In the genomic region with DNA sequence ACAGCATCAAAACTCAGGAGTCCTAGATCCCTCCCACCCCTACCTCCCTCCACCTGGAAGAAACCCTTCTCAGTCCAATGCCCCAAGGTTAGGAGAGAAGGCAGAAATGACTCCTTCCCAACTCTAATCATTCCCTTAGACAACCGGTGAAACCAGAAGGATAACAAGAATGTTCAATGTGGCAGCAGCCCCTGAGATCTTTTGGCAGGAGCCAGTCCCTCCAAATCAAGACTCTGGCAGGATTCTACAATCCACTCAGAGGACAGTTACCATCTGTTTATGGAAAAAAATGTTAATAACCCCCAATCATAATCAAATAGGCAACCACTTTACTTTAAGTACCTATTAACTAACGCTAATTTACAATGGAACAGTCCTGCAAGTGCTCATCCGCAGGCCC, we compare ENCODE assay signal across 13 cellular contexts.
A peak's percentile ranks its signal among the peaks of the same experiment; 100 is the strongest.
DNase-seq lines count a peak whose midpoint lies in the region; ATAC-seq lines count a peak whose summit lies in the region.
"Had no signal": no experiment of that assay in that cellular context is flagged by ENCODE, and none has a peak within 500 bp of the region (broad histone marks: within the 10 kb centered on the region; RNA-seq: fewer than 3 reads in every experiment).

No MANE protein-coding gene starts in this region.

- ATAC-seq in HG03039 (IDR thresholded peaks at IDR 0.05; ENCODE audit: unreplicated experiment): no peak
- ATAC-seq: CD8-positive, alpha-beta T cell had no signal

- DNase-seq in DMS79 treated with DMSO at 0.1 percent for 48 hours (lab: John Stamatoyannopoulos, UW) (peak; percentile 66), DMS79 (lab: John Stamatoyannopoulos, UW) (no peak), NCI-H1105 treated with DMSO at 0.1 percent for 48 hours (lab: John Stamatoyannopoulos, UW) (peak; percentile 90), NCI-H524 treated with DMSO at 0.1 percent for 48 hours (lab: John Stamatoyannopoulos, UW) (peak; percentile 97), cerebellar cortex (ENCODE audit: low spot score) (peak; percentile 66), HuH-7.5 (ENCODE audit: low spot score) (no peak)
- DNase-seq in activated CD4-positive, CD25-positive, alpha-beta regulatory T cell (lab: John Stamatoyannopoulos, UW): no peak
- DNase-seq: CD8-positive, alpha-beta T cell; COR-L47; DMS153; HCEC 1CT; HFFc6 had no signal

Comparison
In these comparisons a context has a peak if more than half of its experiments do, and no peak if none do; other contexts are left out.
1. DNase-seq: peak in DMS79 treated with DMSO at 0.1 percent for 48 hours (single experiment), NCI-H1105 treated with DMSO at 0.1 percent for 48 hours (single experiment), NCI-H524 treated with DMSO at 0.1 percent for 48 hours (single experiment) and cerebellar cortex (single experiment); none in DMS79 (single experiment), activated CD4-positive, CD25-positive, alpha-beta regulatory T cell (0 of 4) and HuH-7.5 (single experiment).